ENCODE assay signal across 1 cellular context in genomic region chr2:39492095-39492590, GRCh38.
TF ChIP-seq lines count a peak whose summit lies in the region.

No MANE protein-coding gene starts in this region.

TF ChIP-seq in GM12878, 131 proteins besides CTCF, POLR2A, EP300 and RAD21 (continued from another document and continues in another):
- TF ChIP-seq ATF2 (IDR thresholded peaks at IDR 0.05; ENCODE audit: low read length): peak; percentile 99
- no peak for TF ChIP-seq FOS (IDR thresholded peaks at IDR 0.05; ENCODE audit: borderline replicate concordance, extremely low read depth, insufficient read length)
- TF ChIP-seq ZNF622 (IDR thresholded peaks at IDR 0.05): no peak
- no peak for TF ChIP-seq PBX3 (IDR thresholded peaks at IDR 0.05; ENCODE audit: insufficient replicate concordance, low read depth, low read length)
- peak; percentile 94; the same call in 1 of the 2 replicates for TF ChIP-seq STAT3 (IDR thresholded peaks at IDR 0.05; ENCODE audit: low read depth, low read length)
- peak; percentile 85 for TF ChIP-seq NR2F1 (conservative IDR thresholded peaks at IDR 0.05)
- TF ChIP-seq RELB (IDR thresholded peaks at IDR 0.05; ENCODE audit: low read depth): peak; percentile 94
- peak; percentile 90 for TF ChIP-seq BMI1 (IDR thresholded peaks at IDR 0.05; ENCODE audit: borderline replicate concordance)
- TF ChIP-seq HDAC2 (IDR thresholded peaks at IDR 0.05): no peak
- no peak for TF ChIP-seq SMARCA5 (IDR thresholded peaks at IDR 0.05)
- TF ChIP-seq ASH2L (IDR thresholded peaks at IDR 0.05; ENCODE audit: borderline replicate concordance, low read depth): peak; percentile 90
- TF ChIP-seq SKIL (IDR thresholded peaks at IDR 0.05; ENCODE audit: low read depth, poor library complexity, severe bottlenecking): peak; percentile 98
- no peak for TF ChIP-seq BCLAF1 (IDR thresholded peaks at IDR 0.05)
- no peak for TF ChIP-seq ZZZ3 (IDR thresholded peaks at IDR 0.05; ENCODE audit: control insufficient read depth, insufficient read length, low read depth)
- TF ChIP-seq NFXL1 (IDR thresholded peaks at IDR 0.05; ENCODE audit: borderline replicate concordance): no peak
- TF ChIP-seq ZBTB33 (IDR thresholded peaks at IDR 0.05): no peak
- TF ChIP-seq CREB1 (IDR thresholded peaks at IDR 0.05; ENCODE audit: low read depth): peak; percentile 88
- no peak for TF ChIP-seq TAF1 (IDR thresholded peaks at IDR 0.05; ENCODE audit: borderline replicate concordance, low read depth, low read length)
- TF ChIP-seq EED (IDR thresholded peaks at IDR 0.05; ENCODE audit: low read depth): peak; percentile 87
- no peak for TF ChIP-seq SREBF2 (IDR thresholded peaks at IDR 0.05; ENCODE audit: low read length)
- no peak for TF ChIP-seq RB1 (IDR thresholded peaks at IDR 0.05; ENCODE audit: borderline replicate concordance)
- no peak for TF ChIP-seq NFYA (IDR thresholded peaks at IDR 0.05; ENCODE audit: borderline replicate concordance, low read depth, low read length)
- TF ChIP-seq SUPT20H (IDR thresholded peaks at IDR 0.05; ENCODE audit: borderline replicate concordance, control insufficient read depth, low read depth, low read length): no peak
- no peak for TF ChIP-seq E4F1 (IDR thresholded peaks at IDR 0.05; ENCODE audit: borderline replicate concordance, partially characterized antibody)
- TF ChIP-seq NRF1 (conservative IDR thresholded peaks at IDR 0.05; ENCODE audit: low read depth, low read length): no peak
- peak; percentile 100 for TF ChIP-seq ZNF217 (IDR thresholded peaks at IDR 0.05)
- TF ChIP-seq SIX5 (IDR thresholded peaks at IDR 0.05; ENCODE audit: low read depth, low read length, severe bottlenecking): no peak
- peak; percentile 99 for TF ChIP-seq DPF2 (IDR thresholded peaks at IDR 0.05)
- no peak for TF ChIP-seq KAT2A (conservative IDR thresholded peaks at IDR 0.05; ENCODE audit: control insufficient read depth, low read depth, low read length)
- TF ChIP-seq JUNB (IDR thresholded peaks at IDR 0.05): peak; percentile 96
- TF ChIP-seq SIN3A (IDR thresholded peaks at IDR 0.05; ENCODE audit: low read depth, low read length): no peak
- no peak for TF ChIP-seq YY1 (IDR thresholded peaks at IDR 0.05; ENCODE audit: low read depth, low read length)
- peak; percentile 90 for TF ChIP-seq BCL3 (IDR thresholded peaks at IDR 0.05; ENCODE audit: borderline replicate concordance, insufficient read depth, low read depth, low read length, poor library complexity, severe bottlenecking)
- TF ChIP-seq EGR1 (IDR thresholded peaks at IDR 0.05; ENCODE audit: borderline replicate concordance in 1 of 2, low read depth in 2 of 2, low read length in 2 of 2): no peak
- peak; percentile 96 for TF ChIP-seq NBN (IDR thresholded peaks at IDR 0.05)
- no peak for TF ChIP-seq TARDBP (IDR thresholded peaks at IDR 0.05; ENCODE audit: borderline replicate concordance)
- peak; percentile 81 for TF ChIP-seq TCF12 (IDR thresholded peaks at IDR 0.05; ENCODE audit: low read depth, low read length)
- TF ChIP-seq MAX (IDR thresholded peaks at IDR 0.05; ENCODE audit: low read depth, low read length): no peak
- no peak for TF ChIP-seq ELK1 (IDR thresholded peaks at IDR 0.05; ENCODE audit: low read depth, low read length)
- no peak; the same call in 1 of the 2 replicates for TF ChIP-seq SMC3 (IDR thresholded peaks at IDR 0.05; ENCODE audit: borderline replicate concordance, low read length)
- TF ChIP-seq HSF1 (IDR thresholded peaks at IDR 0.05; ENCODE audit: low read depth, low read length): 0 out of 2 replicates have a peak, but pooled peaks have one; percentile 52
- no peak for TF ChIP-seq YBX1 (IDR thresholded peaks at IDR 0.05)
- TF ChIP-seq KLF5 (IDR thresholded peaks at IDR 0.05; ENCODE audit: partially characterized antibody): peak; percentile 82
- TF ChIP-seq TBL1XR1 (IDR thresholded peaks at IDR 0.05; ENCODE audit: low read depth, low read length): peak; percentile 99
- peak; percentile 99 for TF ChIP-seq SPI1 (IDR thresholded peaks at IDR 0.05; ENCODE audit: borderline replicate concordance, insufficient read depth, low read depth, low read length)
- TF ChIP-seq SREBF1 (IDR thresholded peaks at IDR 0.05; ENCODE audit: low read length): peak; percentile 75; the same call in 1 of the 2 replicates
- no peak for TF ChIP-seq MYC (IDR thresholded peaks at IDR 0.05; ENCODE audit: insufficient read depth, insufficient read length, insufficient replicate concordance, low read length, severe bottlenecking)
- TF ChIP-seq ZNF24 (IDR thresholded peaks at IDR 0.05): peak; percentile 97
